25 cellular contexts compared by ENCODE assay signal in genomic region chr14:75482366-75482765, GRCh38. TPM values are rescaled to one million over a fixed set of nuclear protein-coding genes. Genes with fewer than 3 reads are reported as not detected.
DNase-seq lines count a peak whose midpoint lies in the region; ATAC-seq, FAIRE-seq and TF ChIP-seq lines count a peak whose summit lies in the region.
"Had no signal": no experiment of that assay in that cellular context is flagged by ENCODE, and none has a peak within 500 bp of the region (broad histone marks: within the 10 kb centered on the region; RNA-seq: fewer than 3 reads in every experiment).

No MANE protein-coding gene starts in this region.

- no peak overlapping the region; the same call in 1 of the 2 replicates for H4K8ac ChIP-seq in H1 (ENCODE audit: extremely low read depth, insufficient read depth, low read length)

- CTCF ChIA-PET in H1 (lab: Charles Lee; ENCODE audit: partially characterized antibody), result interaction anchor here (5.2 kb wide), 1 partner anchor 174 kb away, joined by 36 read pairs; no protein-coding TSS in a partner anchor

- TF ChIP-seq CTCF in coronary artery (IDR thresholded peaks at IDR 0.05) (no peak), H1 (IDR thresholded peaks at IDR 0.05; ENCODE audit: control extremely low read depth in 1 of 3, insufficient read depth in 1 of 3, low read depth in 1 of 3, low read length in 3 of 3) (no peak), mucosa of descending colon (IDR thresholded peaks at IDR 0.05) (no peak), kidney (IDR thresholded peaks at IDR 0.05; ENCODE audit: borderline replicate concordance, extremely low read depth, insufficient read depth) (no peak)

- no peak overlapping the region for H2AK5ac ChIP-seq in H1 (ENCODE audit: low read depth, low read length)

- intact Hi-C loops in mucosa of descending colon (cut with DNase I, micrococcal nuclease) (loop anchor here in 1 of 2 donors (10.0 kb wide), 1 partner anchor 338 kb away; no protein-coding TSS in a partner anchor), kidney (cut with DNase I) (loop anchor here (10.0 kb wide), 1 partner anchor 348 kb away; no protein-coding TSS in a partner anchor)

- FAIRE-seq in H1 (lab: Jason Lieb, UNC) (no peak), kidney (lab: Jason Lieb, UNC) (no peak)
- FAIRE-seq: A204.1, D721Med, G401.6, GM12891, GM19239 had no signal

- H3K9ac ChIP-seq in H1 (replicated peaks in 1 of 4; ENCODE audit: extremely low read depth in 1 of 4, low read depth in 3 of 4, low read length in 3 of 4) (no peak overlapping the region; a peak in 1 of 7 replicates), kidney (ENCODE audit: low read length in 2 of 2) (no peak overlapping the region)
- H3K9ac ChIP-seq: BLaER1 treated with 17β-estradiol and CSF1 and Interleukin-3, amounts not matched to agents 10 nM and 100 nM had no signal

- H3K27ac ChIP-seq in coronary artery (no peak overlapping the region), H1 (ENCODE audit: low read depth, low read length) (no peak overlapping the region), kidney (ENCODE audit: low read depth in 2 of 2, low read length in 2 of 2) (no peak overlapping the region)
- H3K27ac ChIP-seq: BLaER1 treated with 17β-estradiol and CSF1 and Interleukin-3, amounts not matched to agents 10 nM and 100 nM; C4-2B had no signal

- no peak overlapping the region for H2AFZ ChIP-seq in H1 (ENCODE audit: low read length)

- peak overlapping the region; percentile 35; the same call in 1 of the 2 replicates for H2BK5ac ChIP-seq in H1 (ENCODE audit: low read depth, low read length)

- H3K4me2 ChIP-seq in H1 (ENCODE audit: insufficient read depth in 1 of 2, low read depth in 2 of 2, low read length in 2 of 2), result no peak overlapping the region
- H3K4me2 ChIP-seq: BLaER1 treated with 17β-estradiol and CSF1 and Interleukin-3, amounts not matched to agents 10 nM and 100 nM had no signal

- H3K27me3 ChIP-seq in H1 (replicated peaks in 1 of 4; ENCODE audit: control insufficient read depth in 3 of 4, extremely low read depth in 1 of 4, insufficient read depth in 3 of 4, low read length in 3 of 4), result 0 out of 7 replicates have a peak, but pooled peaks cover 0 to 2% (median 0%) of the 10 kb centered on the region in 4 experiments
- H3K27me3 ChIP-seq: BLaER1 treated with 17β-estradiol and CSF1 and Interleukin-3, amounts not matched to agents 10 nM and 100 nM had no signal

- no peak overlapping the region for H4K5ac ChIP-seq in H1 (ENCODE audit: insufficient read length, low read depth, low read length)

- H4K20me1 ChIP-seq in H1 (replicated peaks in 1 of 2; ENCODE audit: control insufficient read depth in 1 of 2, insufficient read depth in 2 of 2, low read length in 2 of 2), result no peaks in the 10 kb centered on the region
- H4K20me1 ChIP-seq: BLaER1 treated with 17β-estradiol and CSF1 and Interleukin-3, amounts not matched to agents 10 nM and 100 nM had no signal

- H3K56ac ChIP-seq in H1 (replicated peaks; ENCODE audit: insufficient read length, low read depth, low read length), result no peak overlapping the region

- no peak for TF ChIP-seq RAD21 in H1 (IDR thresholded peaks at IDR 0.05 in 1 of 2, conservative IDR thresholded peaks at IDR 0.05 in 1 of 2; ENCODE audit: low read depth in 2 of 2, low read length in 2 of 2)

- H3K4me1 ChIP-seq in H1 (replicated peaks in 1 of 4; ENCODE audit: control insufficient read depth in 3 of 4, insufficient read depth in 4 of 4, low read length in 3 of 4) (peaks cover 3 to 8% (median 3%) of the 10 kb centered on the region in 4 experiments; a peak in 6 of 7 replicates), mucosa of descending colon (ENCODE audit: low read depth) (no peaks in the 10 kb centered on the region), kidney (ENCODE audit: control insufficient read depth in 1 of 2, insufficient read depth in 1 of 2, low read depth in 1 of 2, low read length in 2 of 2) (peaks cover 0 to 6% of the 10 kb centered on the region in 2 donors)
- H3K4me1 ChIP-seq: Caco-2 had no signal

- no peak overlapping the region for H3K4ac ChIP-seq in H1 (replicated peaks; ENCODE audit: insufficient read length, low read depth, low read length)

- H3K23me2 ChIP-seq in H1 (ENCODE audit: low read depth, low read length), result no peaks in the 10 kb centered on the region

- 82% methylated on average over 4 of the region's 4 CpGs; no CpG with 5 or more reads in 1 of the 2 experiments for WGBS in H1 (ENCODE audit: extremely low coverage in 1 of 2, insufficient coverage in 1 of 2, insufficient read length in 1 of 2, insufficient replicate concordance in 2 of 2, low coverage in 1 of 2, low lambda C conversion rate in 2 of 2, missing lambda C conversion rate in 1 of 2), 2 experiments

- H3K79me1 ChIP-seq in H1 (ENCODE audit: low read depth, low read length), result no peaks in the 10 kb centered on the region

- H3K79me2 ChIP-seq in H1 (ENCODE audit: control insufficient read depth in 1 of 2, insufficient read depth in 2 of 2, low read length in 2 of 2), result no peaks in the 10 kb centered on the region

- no peak overlapping the region for H2BK15ac ChIP-seq in H1 (ENCODE audit: low read length)

- H3K36me3 ChIP-seq in H1 (ENCODE audit: control insufficient read depth in 2 of 4, insufficient read depth in 4 of 4, low read length in 3 of 4), result no peaks in the 10 kb centered on the region
- H3K36me3 ChIP-seq in mucosa of descending colon (ENCODE audit: low read depth), result no peaks in the 10 kb centered on the region
- H3K36me3 ChIP-seq in kidney (ENCODE audit: control insufficient read depth in 1 of 2, insufficient read depth in 2 of 2, low read length in 2 of 2), result no peaks in the 10 kb centered on the region
- H3K36me3 ChIP-seq: BLaER1 treated with 17β-estradiol and CSF1 and Interleukin-3, amounts not matched to agents 10 nM and 100 nM had no signal

- POLR2A ChIA-PET in H1 (lab: Charles Lee; ENCODE audit: partially characterized antibody), result no interaction called here

- H3K4me3 ChIP-seq in coronary artery (no peak overlapping the region), H1 (ENCODE audit: extremely low read depth in 1 of 4, insufficient read depth in 2 of 4, low read depth in 3 of 4, low read length in 4 of 4) (no peak overlapping the region), mucosa of descending colon (no peak overlapping the region), kidney (ENCODE audit: low read length in 2 of 2) (no peak overlapping the region)
- H3K4me3 ChIP-seq: BLaER1 treated with 17β-estradiol and CSF1 and Interleukin-3, amounts not matched to agents 10 nM and 100 nM had no signal

- H3K9me3 ChIP-seq in H1 (ENCODE audit: insufficient read depth in 2 of 2, low read depth in 1 of 2, low read length in 1 of 2) (no peaks in the 10 kb centered on the region), mucosa of descending colon (no peaks in the 10 kb centered on the region), kidney (ENCODE audit: control insufficient read depth in 1 of 2, low read length in 2 of 2) (no peaks in the 10 kb centered on the region)
- H3K9me3 ChIP-seq: Caco-2 had no signal

- H2BK12ac ChIP-seq in H1 (ENCODE audit: low read depth, low read length), result no peak overlapping the region; the same call in 1 of the 2 replicates

- no peak for TF ChIP-seq POLR2A in H1 (IDR thresholded peaks at IDR 0.05; ENCODE audit: control extremely low read depth in 1 of 2, low read depth in 2 of 2, low read length in 2 of 2)

- no peak overlapping the region for H3K18ac ChIP-seq in H1 (ENCODE audit: extremely low read depth, low read length)

- no peak overlapping the region for H4K91ac ChIP-seq in H1 (replicated peaks; ENCODE audit: insufficient read length, low read length)

- no peak overlapping the region for H2BK20ac ChIP-seq in H1 (ENCODE audit: low read length)

- H2BK120ac ChIP-seq in H1 (replicated peaks; ENCODE audit: low read depth, low read length), result no peak overlapping the region

- no peak for TF ChIP-seq EP300 in H1 (IDR thresholded peaks at IDR 0.05; ENCODE audit: borderline replicate concordance in 1 of 2, low read depth in 2 of 2, low read length in 2 of 2)

- ATAC-seq in mucosa of descending colon (no peak), HG02852 (IDR thresholded peaks at IDR 0.05; ENCODE audit: unreplicated experiment) (no peak)
- ATAC-seq: CD8-positive, alpha-beta T cell had no signal

- H3K14ac ChIP-seq in H1 (ENCODE audit: insufficient read length), result no peak overlapping the region

- H3K23ac ChIP-seq in H1 (ENCODE audit: insufficient read length), result no peak overlapping the region

- DNase-seq in coronary artery (ENCODE audit: low spot score), result peak; percentile 56
- DNase-seq in H1 (ENCODE audit: low read depth in 1 of 2, low spot score in 2 of 2), result no peak
- peak; percentile 9 for DNase-seq in stimulated activated CD8-positive, alpha-beta memory T cell treated with anti-CD3 and anti-CD28 coated beads, Interleukin-4, amount 100 ng/mL, for 48 hours
- no peak for DNase-seq in mucosa of descending colon
- no peak for DNase-seq in kidney
- DNase-seq: 8988T; ACHN; AML-193; Calu3; CD4-positive, alpha-beta T cell; DMS79 treated with DMSO at 0.1 percent for 48 hours; GF-D8 had no signal

TF ChIP-seq in H1, 55 proteins besides CTCF, POLR2A, EP300 and RAD21 (continues in another document):
- TF ChIP-seq SIX5 (IDR thresholded peaks at IDR 0.05; ENCODE audit: low read depth, low read length), result no peak

RNA-seq across cellular contexts. Expression of gene BATF, which starts 39.9 kb away (rescaled TPM):
- total RNA-seq in H1 (2021; fragmentation: NEBNext Ultra II Directional; extraction: Animal tissue kit (Norgen Biotek cat#: 25700)), result not detected in 2 replicates
- polyA plus RNA-seq in H1 (2011; rRNA removed), result 0.20 TPM in 1 of 2 replicates, not detected in the other
- polyA plus RNA-seq in H1 (2011; cell fraction: cytosol; rRNA removed), result not detected
- polyA plus RNA-seq in H1 (2011; cell fraction: nucleus; rRNA removed), result not detected
- not detected in 4 replicates for polyA plus RNA-seq in H1 (2012, experiment 1 of 2)
- not detected for polyA plus RNA-seq in H1 (2012, experiment 2 of 2)
- polyA plus RNA-seq in H1 (2013, experiment 1 of 2), result not detected
- not detected for polyA plus RNA-seq in H1 (2013, experiment 2 of 2)
- not detected in 2 replicates for polyA minus RNA-seq in H1 (2011; rRNA and poly(A)+ RNA removed)
- not detected for polyA minus RNA-seq in H1 (2011; cell fraction: cytosol; rRNA and poly(A)+ RNA removed)
- not detected for polyA minus RNA-seq in H1 (2011; cell fraction: nucleus; rRNA and poly(A)+ RNA removed)
- 1 to 10 TPM; 1.7 to 3.0 (median 2.3) TPM for total RNA-seq in mucosa of descending colon
- total RNA-seq in kidney, result 3.7 TPM
- polyA plus RNA-seq in kidney (ENCODE audit: insufficient read depth, low read depth, low replicate concordance), result 1.6 TPM
- total RNA-seq: A673 had no signal
- polyA plus RNA-seq: AG04450, BJ had no signal

RNA-seq across cellular contexts. Expression of gene JDP2, which starts 54.5 kb away (rescaled TPM):
- 23.6 and 27.2 TPM in 2 replicates for total RNA-seq in H1 (2021; fragmentation: NEBNext Ultra II Directional; extraction: Animal tissue kit (Norgen Biotek cat#: 25700))
- polyA plus RNA-seq in H1 (2011; rRNA removed) (8.9 and 18.8 TPM in 2 replicates), kidney (ENCODE audit: insufficient read depth, low read depth, low replicate concordance) (20.1 TPM)
- polyA plus RNA-seq in H1 (2011; cell fraction: cytosol; rRNA removed), result 23.2 TPM
- 20.9 TPM for polyA plus RNA-seq in H1 (2011; cell fraction: nucleus; rRNA removed)
- polyA plus RNA-seq in H1 (2012, experiment 1 of 2), result 13.7 to 19.6 TPM (median 17.7 TPM) in 4 replicates
- 14.8 TPM for polyA plus RNA-seq in H1 (2012, experiment 2 of 2)
- polyA plus RNA-seq in H1 (2013, experiment 1 of 2), result 14.4 TPM
- polyA plus RNA-seq in H1 (2013, experiment 2 of 2), result 14.1 TPM
- 3.8 and 4.9 TPM in 2 replicates for polyA minus RNA-seq in H1 (2011; rRNA and poly(A)+ RNA removed)
- 19.7 TPM for polyA minus RNA-seq in H1 (2011; cell fraction: cytosol; rRNA and poly(A)+ RNA removed)
- 10.3 TPM for polyA minus RNA-seq in H1 (2011; cell fraction: nucleus; rRNA and poly(A)+ RNA removed)
- total RNA-seq in mucosa of descending colon (10 to 100 TPM; 17.7 to 48.0 (median 29.0) TPM), kidney (33.4 TPM)
- total RNA-seq: CD8-positive, alpha-beta T cell had no signal

Comparison
In these comparisons a context has a peak if more than half of its experiments do, and no peak if none do; other contexts are left out.
1. DNase-seq: peak in coronary artery (single experiment) and stimulated activated CD8-positive, alpha-beta memory T cell treated with anti-CD3 and anti-CD28 coated beads, Interleukin-4, amount 100 ng/mL, for 48 hours (single experiment); none in H1 (0 of 2), mucosa of descending colon (0 of 3) and kidney (single experiment).